ENCODE assay signal across 1 cellular context in genomic region chr2:37776487-37776886, GRCh38.
TF ChIP-seq lines count a peak whose summit lies in the region.

No MANE protein-coding gene starts in this region.

TF ChIP-seq in IMR-90, 13 proteins besides CTCF, POLR2A, EP300 and RAD21:
- no peak for TF ChIP-seq CEBPB (IDR thresholded peaks at IDR 0.05; ENCODE audit: low read depth, low read length)
- peak; percentile 56; the same call in 1 of the 2 replicates for TF ChIP-seq MAZ (IDR thresholded peaks at IDR 0.05; ENCODE audit: borderline replicate concordance, low read depth, low read length)
- peak; percentile 76 for TF ChIP-seq FOS (IDR thresholded peaks at IDR 0.05; ENCODE audit: low read depth, low read length)
- TF ChIP-seq SMC3 (IDR thresholded peaks at IDR 0.05; ENCODE audit: low read depth, low read length): no peak
- no peak; the same call in 1 of the 2 replicates for TF ChIP-seq MAFK (IDR thresholded peaks at IDR 0.05; ENCODE audit: low read depth, low read length)
- TF ChIP-seq BHLHE40 (IDR thresholded peaks at IDR 0.05; ENCODE audit: low read depth, low read length): 0 out of 2 replicates have a peak, but pooled peaks have one; percentile 29
- peak; percentile 73 for TF ChIP-seq RCOR1 (IDR thresholded peaks at IDR 0.05; ENCODE audit: insufficient replicate concordance, low read length)
- TF ChIP-seq MXI1 (IDR thresholded peaks at IDR 0.05; ENCODE audit: borderline replicate concordance, low read depth, low read length): no peak
- peak; percentile 37; the same call in 1 of the 2 replicates for TF ChIP-seq NFE2L2 (IDR thresholded peaks at IDR 0.05; ENCODE audit: low read depth, low read length)
- no peak for TF ChIP-seq USF2 (IDR thresholded peaks at IDR 0.05; ENCODE audit: low read depth, low read length)
